8 cellular contexts compared by ENCODE assay signal in the genomic region with DNA sequence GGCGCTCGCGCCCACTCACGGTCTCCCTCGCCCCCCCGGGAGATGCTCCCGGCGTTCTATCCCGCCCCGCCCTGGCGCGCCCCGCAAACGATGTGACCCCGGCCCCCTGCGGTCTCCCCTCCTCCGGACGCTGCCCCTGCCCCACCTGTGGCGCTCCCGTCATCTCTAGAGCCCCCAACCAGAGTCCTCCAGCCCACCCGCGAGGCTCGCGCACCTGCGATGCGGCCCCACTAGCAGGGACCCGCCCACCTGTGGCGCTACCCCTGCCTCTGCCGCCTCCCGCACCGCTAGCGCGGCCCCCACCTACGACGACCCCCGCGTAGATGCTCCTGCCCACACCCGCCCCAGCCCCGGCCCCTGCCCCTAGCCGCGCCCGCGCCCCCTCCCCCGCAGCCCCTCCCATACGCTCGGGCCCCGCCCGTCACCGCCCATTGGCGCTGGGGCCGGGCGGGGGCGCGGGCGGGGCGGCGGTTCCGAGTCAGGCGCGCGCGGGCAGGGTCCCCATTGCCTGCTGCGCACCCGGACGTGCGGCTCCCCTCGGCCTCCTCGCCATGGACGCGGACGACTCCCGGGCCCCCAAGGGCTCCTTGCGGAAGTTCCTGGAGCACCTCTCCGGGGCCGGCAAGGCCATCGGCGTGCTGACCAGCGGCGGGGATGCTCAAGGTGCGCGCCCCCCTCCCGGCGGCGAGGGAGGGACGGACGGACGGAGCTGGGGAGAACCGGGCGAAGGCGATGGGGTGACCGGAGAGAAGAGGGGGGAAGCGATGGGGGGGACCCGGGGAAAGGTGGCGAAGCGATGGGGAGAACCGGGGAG. TPM values are rescaled to one million over a fixed set of nuclear protein-coding genes. Genes with fewer than 3 reads are reported as not detected.
A peak's percentile ranks its signal among the peaks of the same experiment; 100 is the strongest.
DNase-seq lines count a peak whose midpoint lies in the region; ATAC-seq and TF ChIP-seq lines count a peak whose summit lies in the region.

Gene PFKP (plus strand): TSS at position 504 of the 814 bp plus-strand sequence. CDS start 48 bp downstream, at position 552.

- H3K4me3 Mint-ChIP-seq in activated naive CD4-positive, alpha-beta T cell treated with anti-CD3 and anti-CD28 coated beads for 36 hours, result peak within 1 kb of the TSS; percentile 86

- H3K27me3 ChIP-seq in cardiac muscle cell, result no peaks in the 10 kb centered on the region
- H3K27me3 ChIP-seq in prostate gland (replicated peaks; ENCODE audit: insufficient read depth), result no peaks in the 10 kb centered on the region
- no peaks in the 10 kb centered on the region for H3K27me3 ChIP-seq in aorta (ENCODE audit: control insufficient read depth in 1 of 2, insufficient read depth in 2 of 2, low read length in 1 of 2)

- peaks cover 31% of the 10 kb centered on the region for H3K4me1 Mint-ChIP-seq in activated naive CD4-positive, alpha-beta T cell treated with anti-CD3 and anti-CD28 coated beads for 36 hours (ENCODE audit: low read depth)

- ATAC-seq in HG02884 (IDR thresholded peaks at IDR 0.05; ENCODE audit: unreplicated experiment) (peak; percentile 43), aorta (ENCODE audit: low FRiP score) (peak; percentile 57)

- peaks cover 31% of the 10 kb centered on the region for H3K4me1 ChIP-seq in cardiac muscle cell (ENCODE audit: low read depth)
- H3K4me1 ChIP-seq in prostate gland (replicated peaks), result peaks cover 3% of the 10 kb centered on the region
- peaks cover 0 to 4% of the 10 kb centered on the region in 2 donors for H3K4me1 ChIP-seq in aorta (ENCODE audit: control insufficient read depth in 1 of 2, insufficient read depth in 2 of 2, low read length in 2 of 2)

- DNase-seq in NCI-H345 (lab: John Stamatoyannopoulos, UW) (peak; percentile 63), NCI-H345 treated with DMSO at 0.1 percent for 48 hours (lab: John Stamatoyannopoulos, UW; ENCODE audit: unreplicated experiment) (no peak), RPMI7951 (ENCODE audit: low read depth) (peak; percentile 44), cardiac muscle cell (ENCODE audit: low read depth in 1 of 2, low spot score in 1 of 2) (peak in 1 of 2 donors; percentile 81), prostate gland (ENCODE audit: low spot score) (peak; percentile 53), aorta (peak in 1 of 2 donors; percentile 86)
- DNase-seq in activated naive CD4-positive, alpha-beta T cell treated with anti-CD3 and anti-CD28 coated beads for 36 hours, result peak; percentile 59

- 0% methylated on average over 58 of the region's 96 CpGs for WGBS in prostate gland
- WGBS in aorta, 2 donors, result 1% methylated on average over 31 to 96 of the region's 96 CpGs

- H3K9me3 Mint-ChIP-seq in activated naive CD4-positive, alpha-beta T cell treated with anti-CD3 and anti-CD28 coated beads for 36 hours, result no peaks in the 10 kb centered on the region

- H3K4me3 ChIP-seq in cardiac muscle cell, result peak within 1 kb of the TSS; percentile 92
- peak within 1 kb of the TSS; percentile 52 to 72 for H3K4me3 ChIP-seq in prostate gland
- peak within 1 kb of the TSS; percentile 74 to 88 for H3K4me3 ChIP-seq in aorta (ENCODE audit: low read length in 2 of 2)

- H3K36me3 ChIP-seq in cardiac muscle cell (peaks cover 13% of the 10 kb centered on the region), prostate gland (no peaks in the 10 kb centered on the region), aorta (ENCODE audit: control insufficient read depth in 1 of 2, insufficient read depth in 2 of 2, low read length in 1 of 2) (no peaks in the 10 kb centered on the region)

- no peak for TF ChIP-seq CTCF in cardiac muscle cell (IDR thresholded peaks at IDR 0.05; ENCODE audit: low read depth, low read length)
- TF ChIP-seq CTCF in prostate gland (IDR thresholded peaks at IDR 0.05), result no peak

- peak within 1 kb of the TSS; percentile 82 for H3K27ac Mint-ChIP-seq in activated naive CD4-positive, alpha-beta T cell treated with anti-CD3 and anti-CD28 coated beads for 36 hours

- intact Hi-C loops in activated naive CD4-positive, alpha-beta T cell treated with anti-CD3 and anti-CD28 coated beads for 36 hours (cut with micrococcal nuclease), result no loop called here
- intact Hi-C loops in prostate gland (cut with DNase I) (loop anchor here (2.0 to 5.0 kb wide), 2 partner anchors 18 to 105 kb away; partner anchors contain the start of gene PITRM1), aorta (cut with DNase I) (loop anchor here in 1 of 2 donors (5.0 kb wide), 1 partner anchor 40 kb away; no protein-coding TSS in a partner anchor)

- H3K27me3 Mint-ChIP-seq in activated naive CD4-positive, alpha-beta T cell treated with anti-CD3 and anti-CD28 coated beads for 36 hours (ENCODE audit: low read depth), result peaks cover 9% of the 10 kb centered on the region

- no peaks in the 10 kb centered on the region for H3K9me3 ChIP-seq in cardiac muscle cell (ENCODE audit: low read depth)
- no peaks in the 10 kb centered on the region for H3K9me3 ChIP-seq in prostate gland
- H3K9me3 ChIP-seq in aorta (ENCODE audit: control insufficient read depth, low read length), result no peaks in the 10 kb centered on the region

- H3K27ac ChIP-seq in cardiac muscle cell (peak within 1 kb of the TSS; percentile 89), prostate gland (peak within 1 kb of the TSS; percentile 59 to 70), aorta (ENCODE audit: low read depth in 1 of 2, low read length in 2 of 2) (no peak within 1 kb of the TSS)

- CTCF ChIA-PET in activated naive CD4-positive, alpha-beta T cell treated with anti-CD3 and anti-CD28 coated beads for 36 hours (lab: Charles Lee), result no interaction called here

- H3K36me3 Mint-ChIP-seq in activated naive CD4-positive, alpha-beta T cell treated with anti-CD3 and anti-CD28 coated beads for 36 hours (ENCODE audit: low read depth), result peaks cover 27% of the 10 kb centered on the region

- peak; percentile 92 for TF ChIP-seq POLR2A in prostate gland (IDR thresholded peaks at IDR 0.05)

RNA-seq across cellular contexts. Expression of gene PFKP, which starts in this region (rescaled TPM):
- total RNA-seq in RPMI7951 (2014; rRNA removed; shearing (Covaris generic)), result 268 TPM in 2 replicates
- total RNA-seq in activated naive CD4-positive, alpha-beta T cell treated with anti-CD3 and anti-CD28 coated beads for 36 hours, result 10 to 100 TPM; 96.2 to 99.7 TPM
- total RNA-seq in cardiac muscle cell, result 639 and 805 TPM in 2 replicates
- 677 and 781 TPM in 2 replicates for polyA plus RNA-seq in cardiac muscle cell
- 10 to 100 TPM; 35.1 to 86.9 TPM for total RNA-seq in prostate gland
- total RNA-seq in aorta, result 100 to 1,000 TPM; 126 to 167 TPM
- 100 to 1,000 TPM in 1 of 2 donors, 10 to 100 TPM in 1; 40.3 to 113 TPM for polyA plus RNA-seq in aorta

Comparison
In these comparisons a context has a peak if more than half of its experiments do, and no peak if none do; other contexts are left out.
1. H3K27ac ChIP-seq: peak in cardiac muscle cell (single experiment) and prostate gland (2 of 2); none in aorta (0 of 2).
2. Peak in every context shown above with its lines, with median percentiles within 50 percentile points of each other: H3K4me3 ChIP-seq.